29 cellular contexts compared by ENCODE assay signal in genomic region chr1:38022810-38023209, GRCh38. TPM values are rescaled to one million over a fixed set of nuclear protein-coding genes. Genes with fewer than 3 reads are reported as not detected.
"Had no signal": no experiment of that assay in that cellular context is flagged by ENCODE, and none has a peak within 500 bp of the region (broad histone marks: within the 10 kb centered on the region; RNA-seq: fewer than 3 reads in every experiment).

No MANE protein-coding gene starts in this region.

- DNase-seq: activated CD4-positive, alpha-beta memory T cell treated with anti-CD3 and anti-CD28 coated beads for 36 hours; activated CD4-positive, alpha-beta T cell treated with anti-CD3 and anti-CD28 coated beads for 36 hours; activated CD4-positive, alpha-beta T cell treated with anti-CD3 and anti-CD28 coated beads, Interleukin-2, amount 10 ng/mL, durations not matched to agents 24 days and 14 days; activated CD4-positive, CD25-positive, alpha-beta regulatory T cell; activated CD4-positive, CD25-positive, alpha-beta regulatory T cell treated with anti-CD3 and anti-CD28 coated beads, Interleukin-2, amount 50 U/mL, for 72 hours; activated CD8-positive, alpha-beta memory T cell treated with anti-CD3 and anti-CD28 coated beads, Interleukin-2, amount 10 ng/mL, durations not matched to agents 7 days and 5 days; activated CD8-positive, alpha-beta memory T cell treated with anti-CD3 and anti-CD28 coated beads, Interleukin-2, amount 50 U/mL, for 4 hours; activated CD8-positive, alpha-beta T cell treated with anti-CD3 and anti-CD28 coated beads, Interleukin-2, amount 10 ng/mL, durations not matched to agents 7 days and 5 days; activated effector memory CD4-positive, alpha-beta T cell treated with anti-CD3 and anti-CD28 coated beads, Interleukin-2, amount 50 U/mL, for 16 hours; activated naive CD4-positive, alpha-beta T cell treated with anti-CD3 and anti-CD28 coated beads for 36 hours; activated naive CD8-positive, alpha-beta T cell treated with anti-CD3 and anti-CD28 coated beads, Interleukin-2, amount 10 ng/mL, durations not matched to agents 7 days and 5 days; activated T-cell treated with anti-CD3 and anti-CD28 coated beads, Interleukin-2, amount 50 U/mL, for 1 hour; activated T-cell treated with anti-CD3 and anti-CD28 coated beads, Interleukin-2, amount 50 U/mL, for 48 hours; amniotic stem cell; anterior cingulate cortex; brain microvascular endothelial cell; dorsolateral prefrontal cortex; effector memory CD4-positive, alpha-beta T cell; endodermal cell; erythroblast; foreskin keratinocyte; head of caudate nucleus; SW 1271; T-cell; T1000 had no signal

- H3K27ac ChIP-seq: brain microvascular endothelial cell, coronary artery, dorsolateral prefrontal cortex, esophagus muscularis mucosa, foreskin keratinocyte had no signal

- ATAC-seq: activated CD4-positive, alpha-beta T cell treated with anti-CD3 and anti-CD28 coated beads for 36 hours; activated CD8-positive, alpha-beta memory T cell treated with anti-CD3 and anti-CD28 coated beads, Interleukin-2, amount 10 ng/mL, durations not matched to agents 7 days and 5 days; activated CD8-positive, alpha-beta T cell treated with anti-CD3 and anti-CD28 coated beads, Interleukin-2, amount 10 ng/mL, durations not matched to agents 7 days and 5 days; foreskin keratinocyte; T-cell had no signal

- H3K4me3 ChIP-seq: coronary artery, dorsolateral prefrontal cortex, esophagus muscularis mucosa had no signal

- H3K9me3 ChIP-seq: esophagus muscularis mucosa had no signal

- H3K27me3 ChIP-seq: brain microvascular endothelial cell, dorsolateral prefrontal cortex, esophagus muscularis mucosa, foreskin keratinocyte had no signal

RNA-seq across cellular contexts. Expression of gene POU3F1, which starts 23.8 kb away (rescaled TPM):
- total RNA-seq: activated CD8-positive, alpha-beta T cell treated with anti-CD3 and anti-CD28 coated beads, Interleukin-2, amount 10 ng/mL, durations not matched to agents 7 days and 5 days; activated naive CD4-positive, alpha-beta T cell treated with anti-CD3 and anti-CD28 coated beads for 36 hours; cardiac septum; cerebellum had no signal
